Comparison of ENCODE assay signal across 20 cellular contexts in genomic region chr12:16608346-16608745, GRCh38. TPM values are rescaled to one million over a fixed set of nuclear protein-coding genes. Genes with fewer than 3 reads are reported as not detected.
DNase-seq lines count a peak whose midpoint lies in the region; ATAC-seq and TF ChIP-seq lines count a peak whose summit lies in the region.
"Had no signal": no experiment of that assay in that cellular context is flagged by ENCODE, and none has a peak within 500 bp of the region (broad histone marks: within the 10 kb centered on the region; RNA-seq: fewer than 3 reads in every experiment).

No MANE protein-coding gene starts in this region.

- H4K20me1 ChIP-seq in OCI-LY7 (ENCODE audit: insufficient read depth, low read length) (no peaks in the 10 kb centered on the region), hepatocyte (ENCODE audit: insufficient read depth, poor library complexity, severe bottlenecking) (no peaks in the 10 kb centered on the region), MM.1S (ENCODE audit: insufficient read depth, low read length) (no peaks in the 10 kb centered on the region)

- peaks cover 7% of the 10 kb centered on the region for H3F3A ChIP-seq in MM.1S (ENCODE audit: insufficient read depth, low read length)

- TF ChIP-seq POLR2A in prostate gland (IDR thresholded peaks at IDR 0.05): no peak

- no peaks in the 10 kb centered on the region for H3K36me3 ChIP-seq in OCI-LY7 (ENCODE audit: insufficient read depth, low read length)
- no peaks in the 10 kb centered on the region for H3K36me3 ChIP-seq in hepatocyte (replicated peaks; ENCODE audit: insufficient read depth, low read depth)
- no peaks in the 10 kb centered on the region for H3K36me3 ChIP-seq in prostate gland
- H3K36me3 ChIP-seq in MM.1S (replicated peaks; ENCODE audit: insufficient read depth, low read length): no peaks in the 10 kb centered on the region
- H3K36me3 ChIP-seq: stomach had no signal

- peak; percentile 73 for DNase-seq in DMS53 (lab: John Stamatoyannopoulos, UW)
- no peak for DNase-seq in OCI-LY7 (ENCODE audit: low spot score)
- no peak for DNase-seq in hepatocyte (ENCODE audit: low spot score)
- DNase-seq in prostate gland (ENCODE audit: low spot score): no peak
- no peak for DNase-seq in EL
- DNase-seq in MM.1S: no peak
- no peak for DNase-seq in right cardiac atrium
- DNase-seq: activated CD8-positive, alpha-beta T cell treated with anti-CD3 and anti-CD28 coated beads, Interleukin-2, amount 10 ng/mL, durations not matched to agents 7 days and 5 days; activated naive CD8-positive, alpha-beta T cell treated with anti-CD3 and anti-CD28 coated beads, Interleukin-2, amount 10 ng/mL, durations not matched to agents 7 days and 5 days; AML-193; central memory CD4-positive, alpha-beta T cell; effector memory CD8-positive, alpha-beta T cell; HCEC 1CT; naive thymus-derived CD8-positive, alpha-beta T cell; NCI-H2029; NCI-H748 treated with DMSO at 0.1 percent for 48 hours; stomach had no signal

- H3K79me2 ChIP-seq in OCI-LY7 (ENCODE audit: insufficient read depth, low read depth, low read length) (peaks cover 19% of the 10 kb centered on the region; the same call in 1 of the 2 replicates), hepatocyte (no peaks in the 10 kb centered on the region), MM.1S (ENCODE audit: low read length) (no peaks in the 10 kb centered on the region)

- BruUV-seq in OCI-LY7 (replicated peaks; lab: Mats Ljungman, UMichigan): no TSS peak

- peak overlapping the region; percentile 77 for H3K4me3 ChIP-seq in OCI-LY7 (ENCODE audit: low read depth, low read length, poor library complexity, severe bottlenecking)
- H3K4me3 ChIP-seq in hepatocyte: no peak overlapping the region
- peak overlapping the region in 1 of 2 donors; percentile 8 for H3K4me3 ChIP-seq in prostate gland
- no peak overlapping the region for H3K4me3 ChIP-seq in MM.1S (ENCODE audit: low read length)
- no peak overlapping the region for H3K4me3 ChIP-seq in right cardiac atrium (ENCODE audit: low read length)

- intact Hi-C loops in OCI-LY7 (cut with micrococcal nuclease; ENCODE audit: unreplicated experiment) (loop anchor here (5.0 kb wide), 2 partner anchors 411 to 621 kb away; no protein-coding TSS in a partner anchor), prostate gland (cut with DNase I) (no loop called here), right cardiac atrium (cut with DNase I) (no loop called here)

- TF ChIP-seq CTCF in OCI-LY7 (conservative IDR thresholded peaks at IDR 0.05; ENCODE audit: low read length) (no peak), hepatocyte (IDR thresholded peaks at IDR 0.05; ENCODE audit: poor library complexity) (no peak), prostate gland (IDR thresholded peaks at IDR 0.05) (no peak), MM.1S (IDR thresholded peaks at IDR 0.05; ENCODE audit: low read length) (no peak)

- CTCF ChIA-PET in OCI-LY7 (lab: Charles Lee; ENCODE audit: unreplicated experiment): no interaction called here

- H2AFZ ChIP-seq in OCI-LY7 (ENCODE audit: low read length) (peak overlapping the region; percentile 46), hepatocyte (no peak overlapping the region), MM.1S (ENCODE audit: low read length) (no peak overlapping the region)

- H3K27me3 ChIP-seq in hepatocyte (peaks cover 71% of the 10 kb centered on the region), prostate gland (replicated peaks; ENCODE audit: insufficient read depth) (no peaks in the 10 kb centered on the region), MM.1S (replicated peaks; ENCODE audit: insufficient read depth, low read length) (no peaks in the 10 kb centered on the region), right cardiac atrium (ENCODE audit: control insufficient read depth, insufficient read depth) (no peaks in the 10 kb centered on the region)

- H3K9ac ChIP-seq in MM.1S (ENCODE audit: low read length): no peak overlapping the region

- POLR2A ChIA-PET in OCI-LY7 (lab: Charles Lee): interaction anchor here (0.7 to 2.3 kb wide), 2 partner anchors 10 to 42 kb away, joined by 4 to 12 read pairs; no protein-coding TSS in a partner anchor

- H3K27ac ChIP-seq in OCI-LY7 (ENCODE audit: low read depth, low read length, poor library complexity, severe bottlenecking) (peak overlapping the region; percentile 80), hepatocyte (no peak overlapping the region), prostate gland (peak overlapping the region; percentile 24 to 49), MM.1S (ENCODE audit: low read length) (no peak overlapping the region), right cardiac atrium (ENCODE audit: low read length) (no peak overlapping the region)

- 44% methylated on average over 4 of the region's 4 CpGs for WGBS in hepatocyte (ENCODE audit: low lambda C conversion rate, missing lambda C conversion rate)
- WGBS in prostate gland: 75% methylated on average over 4 of the region's 4 CpGs
- 51% methylated on average over 4 of the region's 4 CpGs for WGBS in right cardiac atrium

- H3K9me3 ChIP-seq in OCI-LY7 (ENCODE audit: low read length) (no peaks in the 10 kb centered on the region), hepatocyte (ENCODE audit: low read depth) (no peaks in the 10 kb centered on the region), prostate gland (no peaks in the 10 kb centered on the region), MM.1S (replicated peaks; ENCODE audit: insufficient read depth, low read length) (no peaks in the 10 kb centered on the region), right cardiac atrium (ENCODE audit: control insufficient read depth, low read length) (no peaks in the 10 kb centered on the region)
- H3K9me3 ChIP-seq: stomach had no signal

- ATAC-seq in GM21528 (IDR thresholded peaks at IDR 0.05; ENCODE audit: low FRiP score, unreplicated experiment): no peak
- no peak for ATAC-seq in right cardiac atrium
- ATAC-seq: activated CD8-positive, alpha-beta T cell treated with anti-CD3 and anti-CD28 coated beads, Interleukin-2, amount 10 ng/mL, durations not matched to agents 7 days and 5 days; effector memory CD8-positive, alpha-beta T cell; naive thymus-derived CD8-positive, alpha-beta T cell had no signal

- H3K4me2 ChIP-seq in OCI-LY7 (ENCODE audit: low read length): peak overlapping the region; percentile 80
- peak overlapping the region; percentile 67 for H3K4me2 ChIP-seq in hepatocyte
- H3K4me2 ChIP-seq in MM.1S (ENCODE audit: low read depth, low read length): no peak overlapping the region

- peaks cover 59% of the 10 kb centered on the region for H3K4me1 ChIP-seq in OCI-LY7 (ENCODE audit: insufficient read depth, low read length, poor library complexity, severe bottlenecking)
- peaks cover 14% of the 10 kb centered on the region for H3K4me1 ChIP-seq in hepatocyte (ENCODE audit: insufficient read depth)
- H3K4me1 ChIP-seq in prostate gland (replicated peaks): no peaks in the 10 kb centered on the region
- no peaks in the 10 kb centered on the region for H3K4me1 ChIP-seq in MM.1S (ENCODE audit: low read length)
- no peaks in the 10 kb centered on the region for H3K4me1 ChIP-seq in right cardiac atrium (ENCODE audit: control insufficient read depth, insufficient read depth, low read length)

- H3K9me2 ChIP-seq in OCI-LY7 (ENCODE audit: insufficient read depth, low read length) (no peaks in the 10 kb centered on the region), hepatocyte (replicated peaks; ENCODE audit: insufficient read depth) (no peaks in the 10 kb centered on the region), MM.1S (replicated peaks; ENCODE audit: insufficient read depth, low read length) (no peaks in the 10 kb centered on the region)

RNA-seq across cellular contexts. Expression of gene LMO3, which starts 2.4 kb away (rescaled TPM):
- total RNA-seq in OCI-LY7 (2014; rRNA removed; shearing (Covaris generic)): 12.3 and 13.1 TPM in 2 replicates
- 10.6 and 14.5 TPM in 2 replicates for total RNA-seq in OCI-LY7 (2022)
- 13.5 and 22.5 TPM in 2 replicates for total RNA-seq in hepatocyte
- 5.0 and 7.9 TPM in 2 replicates for polyA plus RNA-seq in hepatocyte
- 1 to 10 TPM; 3.7 to 9.6 TPM for total RNA-seq in prostate gland
- 10 to 100 TPM in 1 of 4 donors, 1 to 10 TPM in 3; 4.5 to 13.0 (median 6.3) TPM for total RNA-seq in right cardiac atrium
- 4.3 TPM for polyA plus RNA-seq in right cardiac atrium
- total RNA-seq: activated CD8-positive, alpha-beta T cell treated with anti-CD3 and anti-CD28 coated beads, Interleukin-2, amount 10 ng/mL, durations not matched to agents 7 days and 5 days; activated naive CD8-positive, alpha-beta T cell treated with anti-CD3 and anti-CD28 coated beads, Interleukin-2, amount 10 ng/mL, durations not matched to agents 7 days and 5 days; naive thymus-derived CD8-positive, alpha-beta T cell; renal cortical epithelial cell; RPMI7951 had no signal
- polyA plus RNA-seq: naive thymus-derived CD8-positive, alpha-beta T cell had no signal

Comparison
In these comparisons a context has a peak if more than half of its experiments do, and no peak if none do; other contexts are left out.
1. H3K27ac ChIP-seq: peak in OCI-LY7 (single experiment) and prostate gland (2 of 2); none in hepatocyte (single experiment), MM.1S (single experiment) and right cardiac atrium (single experiment).